19 cellular contexts compared by ENCODE assay signal in genomic region chr2:65655000-65655399, GRCh38.
"Had no signal": no experiment of that assay in that cellular context is flagged by ENCODE, and none has a peak within 500 bp of the region (broad histone marks: within the 10 kb centered on the region; RNA-seq: fewer than 3 reads in every experiment).

No MANE protein-coding gene starts in this region.

- H3K27ac Mint-ChIP-seq: activated naive CD8-positive, alpha-beta T cell treated with anti-CD3 and anti-CD28 coated beads, Interleukin-2, amount 50 U/mL, for 24 hours; activated T-helper 17 cell treated with anti-CD3 and anti-CD28 coated beads, Interleukin-2, amount 50 U/mL, for 72 hours; effector memory CD8-positive, alpha-beta T cell; stimulated activated naive B cell treated with anti-CD40 and anti-IgM and Interleukin-4, amounts not matched to agents 10 μg/mL and 1 μg/mL and 100 μg/mL, for 72 hours had no signal

- ATAC-seq: activated naive CD8-positive, alpha-beta T cell treated with anti-CD3 and anti-CD28 coated beads, Interleukin-2, amount 50 U/mL, for 24 hours; activated T-helper 17 cell treated with anti-CD3 and anti-CD28 coated beads, Interleukin-2, amount 50 U/mL, for 72 hours; effector memory CD8-positive, alpha-beta T cell; right cardiac atrium; stimulated activated naive B cell treated with anti-CD40 and anti-IgM and Interleukin-4, amounts not matched to agents 10 μg/mL and 1 μg/mL and 100 μg/mL, for 72 hours had no signal

- DNase-seq: activated CD4-positive, alpha-beta T cell treated with anti-CD3 and anti-CD28 coated beads for 1 hour; activated CD4-positive, alpha-beta T cell treated with anti-CD3 and anti-CD28 coated beads, Interleukin-2, amount 50 U/mL, for 4 hours; activated naive CD4-positive, alpha-beta T cell treated with Interleukin-2 at 50 U/mL for 16 hours; activated naive CD8-positive, alpha-beta T cell treated with anti-CD3 and anti-CD28 coated beads, Interleukin-2, amount 50 U/mL, for 24 hours; aorta; dermis blood vessel endothelial cell; effector memory CD8-positive, alpha-beta T cell; foreskin melanocyte; head of caudate nucleus; kidney glomerular epithelial cell; mesenchymal stem cell; right cardiac atrium; stimulated activated CD4-positive, alpha-beta T cell treated with anti-CD3 and anti-CD28 coated beads, Interleukin-15, amount 100 ng/mL, for 24 hours; stimulated activated CD4-positive, alpha-beta T cell treated with anti-CD3 and anti-CD28 coated beads, Interleukin-4, amount 100 ng/mL, for 1 hour; stimulated activated naive B cell treated with anti-CD40 and anti-IgM and Interleukin-4, amounts not matched to agents 10 μg/mL and 1 μg/mL and 100 μg/mL, for 72 hours; thyroid gland; uterus had no signal

- H3K4me1 Mint-ChIP-seq: activated naive CD8-positive, alpha-beta T cell treated with anti-CD3 and anti-CD28 coated beads, Interleukin-2, amount 50 U/mL, for 24 hours; activated T-helper 17 cell treated with anti-CD3 and anti-CD28 coated beads, Interleukin-2, amount 50 U/mL, for 72 hours; stimulated activated naive B cell treated with anti-CD40 and anti-IgM and Interleukin-4, amounts not matched to agents 10 μg/mL and 1 μg/mL and 100 μg/mL, for 72 hours had no signal

- H3K4me3 Mint-ChIP-seq: activated naive CD8-positive, alpha-beta T cell treated with anti-CD3 and anti-CD28 coated beads, Interleukin-2, amount 50 U/mL, for 24 hours; activated T-helper 17 cell treated with anti-CD3 and anti-CD28 coated beads, Interleukin-2, amount 50 U/mL, for 72 hours; effector memory CD8-positive, alpha-beta T cell; neural crest cell; stimulated activated naive B cell treated with anti-CD40 and anti-IgM and Interleukin-4, amounts not matched to agents 10 μg/mL and 1 μg/mL and 100 μg/mL, for 72 hours had no signal

- H3K9me3 Mint-ChIP-seq: activated naive CD8-positive, alpha-beta T cell treated with anti-CD3 and anti-CD28 coated beads, Interleukin-2, amount 50 U/mL, for 24 hours; activated T-helper 17 cell treated with anti-CD3 and anti-CD28 coated beads, Interleukin-2, amount 50 U/mL, for 72 hours; effector memory CD8-positive, alpha-beta T cell; neural crest cell; stimulated activated naive B cell treated with anti-CD40 and anti-IgM and Interleukin-4, amounts not matched to agents 10 μg/mL and 1 μg/mL and 100 μg/mL, for 72 hours had no signal

- H3K36me3 Mint-ChIP-seq: stimulated activated naive B cell treated with anti-CD40 and anti-IgM and Interleukin-4, amounts not matched to agents 10 μg/mL and 1 μg/mL and 100 μg/mL, for 72 hours had no signal
